Comparison of ENCODE assay signal across 21 cellular contexts in genomic region chr7:101631224-101631714, GRCh38. TPM values are rescaled to one million over a fixed set of nuclear protein-coding genes. Genes with fewer than 3 reads are reported as not detected.
A peak's percentile ranks its signal among the peaks of the same experiment; 100 is the strongest.
DNase-seq lines count a peak whose midpoint lies in the region; ATAC-seq and TF ChIP-seq lines count a peak whose summit lies in the region.
"Had no signal": no experiment of that assay in that cellular context is flagged by ENCODE, and none has a peak within 500 bp of the region (broad histone marks: within the 10 kb centered on the region; RNA-seq: fewer than 3 reads in every experiment).

No MANE protein-coding gene starts in this region.

- H3K36me3 Mint-ChIP-seq in MCF 10A (ENCODE audit: insufficient read depth, unreplicated experiment): no peaks in the 10 kb centered on the region
- H3K36me3 Mint-ChIP-seq: activated naive CD4-positive, alpha-beta T cell treated with anti-CD3 and anti-CD28 coated beads, Interleukin-2, amount 10 ng/mL, durations not matched to agents 7 days and 5 days had no signal

- H3K9me3 Mint-ChIP-seq in MCF 10A (ENCODE audit: unreplicated experiment): no peaks in the 10 kb centered on the region
- H3K9me3 Mint-ChIP-seq: central memory CD8-positive, alpha-beta T cell had no signal

- DNase-seq in MCF 10A (ENCODE audit: unreplicated experiment): peak; percentile 73
- DNase-seq in breast epithelium (ENCODE audit: low spot score in 2 of 2): no peak
- DNase-seq in islet precursor cell: peak; percentile 86
- DNase-seq in thyroid gland: peak; percentile 6 to 8
- DNase-seq in GM19240 (ENCODE audit: insufficient read length, low spot score): no peak
- no peak for DNase-seq in stimulated activated CD4-positive, alpha-beta T cell treated with anti-CD3 and anti-CD28 coated beads, Interleukin-4, amount 100 ng/mL, for 24 hours
- DNase-seq in kidney glomerular epithelial cell (lab: John Stamatoyannopoulos, UW): no peak
- DNase-seq: activated CD8-positive, alpha-beta memory T cell treated with anti-CD3 and anti-CD28 coated beads, Interleukin-2, amount 50 U/mL, for 48 hours; activated naive CD4-positive, alpha-beta T cell treated with anti-CD3 and anti-CD28 coated beads, Interleukin-2, amount 10 ng/mL, durations not matched to agents 7 days and 5 days; glutamatergic neuron; NCI-H1417 treated with DMSO at 0.1 percent for 48 hours; OCI-M1 had no signal

- intact Hi-C loops in MCF 10A (cut with micrococcal nuclease): no loop called here
- intact Hi-C loops in breast epithelium (cut with DNase I; ENCODE audit: low total_unique reads): no loop called here
- intact Hi-C loops in thyroid gland (cut with DNase I): no loop called here

- H3K4me1 Mint-ChIP-seq in MCF 10A (ENCODE audit: insufficient read depth, unreplicated experiment): peaks cover 12% of the 10 kb centered on the region
- H3K4me1 Mint-ChIP-seq: activated naive CD4-positive, alpha-beta T cell treated with anti-CD3 and anti-CD28 coated beads, Interleukin-2, amount 10 ng/mL, durations not matched to agents 7 days and 5 days; CD8-positive, alpha-beta memory T cell; central memory CD8-positive, alpha-beta T cell had no signal

- CTCF ChIA-PET in MCF 10A (lab: Yijun Ruan, JAX): interaction anchor here (1.8 kb wide), 1 partner anchor 28 kb away, joined by 4 read pairs; no protein-coding TSS in a partner anchor

- H3K27me3 Mint-ChIP-seq in MCF 10A (ENCODE audit: insufficient read depth, unreplicated experiment): no peaks in the 10 kb centered on the region

- ATAC-seq in SK-N-SH treated with all-trans-retinoic acid at 6 μM for 48 hours: peak; percentile 37
- ATAC-seq: HCT116 had no signal

- no peaks in the 10 kb centered on the region for H3K4me1 ChIP-seq in breast epithelium
- peaks cover 0 to 4% of the 10 kb centered on the region in 2 donors for H3K4me1 ChIP-seq in thyroid gland

- H3K4me3 Mint-ChIP-seq in MCF 10A (ENCODE audit: unreplicated experiment): no peak overlapping the region
- H3K4me3 Mint-ChIP-seq: activated naive CD4-positive, alpha-beta T cell treated with anti-CD3 and anti-CD28 coated beads, Interleukin-2, amount 10 ng/mL, durations not matched to agents 7 days and 5 days; CD8-positive, alpha-beta memory T cell; central memory CD8-positive, alpha-beta T cell; T-helper 1 cell treated with Interleukin-12 subunit alpha and Interleukin-12 subunit beta and Interleukin-4 antibody, amounts not matched to agents 30 μg/mL and 1 μg/mL, for 36 hours had no signal

- no peak overlapping the region for H3K27ac ChIP-seq in breast epithelium
- no peak overlapping the region for H3K27ac ChIP-seq in thyroid gland
- H3K27ac ChIP-seq: KMS-11, suprapubic skin had no signal

- TF ChIP-seq CTCF in MCF 10A (IDR thresholded peaks at IDR 0.05; ENCODE audit: unreplicated experiment) (no peak), breast epithelium (IDR thresholded peaks at IDR 0.05) (no peak), thyroid gland (IDR thresholded peaks at IDR 0.05) (no peak)

- H3K4me3 ChIP-seq in breast epithelium: no peak overlapping the region
- no peak overlapping the region for H3K4me3 ChIP-seq in thyroid gland (replicated peaks in 1 of 3)
- H3K4me3 ChIP-seq: suprapubic skin had no signal

- TF ChIP-seq POLR2A in breast epithelium (IDR thresholded peaks at IDR 0.05) (no peak), thyroid gland (IDR thresholded peaks at IDR 0.05) (no peak)

- peaks cover 2 to 23% of the 10 kb centered on the region in 2 donors for H3K27me3 ChIP-seq in breast epithelium
- H3K27me3 ChIP-seq in thyroid gland: no peaks in the 10 kb centered on the region

- H3K9me3 ChIP-seq in breast epithelium (peaks cover 0 to 9% of the 10 kb centered on the region in 2 donors), thyroid gland (no peaks in the 10 kb centered on the region)
- H3K9me3 ChIP-seq: suprapubic skin had no signal

- H3K36me3 ChIP-seq in breast epithelium (no peaks in the 10 kb centered on the region), thyroid gland (no peaks in the 10 kb centered on the region)
- H3K36me3 ChIP-seq: suprapubic skin had no signal

- peak overlapping the region; percentile 61 for H3K27ac Mint-ChIP-seq in MCF 10A (ENCODE audit: low read depth, unreplicated experiment)
- H3K27ac Mint-ChIP-seq: activated naive CD4-positive, alpha-beta T cell treated with anti-CD3 and anti-CD28 coated beads, Interleukin-2, amount 10 ng/mL, durations not matched to agents 7 days and 5 days; T-helper 1 cell treated with Interleukin-12 subunit alpha and Interleukin-12 subunit beta and Interleukin-4 antibody, amounts not matched to agents 30 μg/mL and 1 μg/mL, for 36 hours had no signal

- POLR2A ChIA-PET in MCF 10A (lab: Yijun Ruan, JAX): interaction anchor here (0.7 to 1.2 kb wide), 4 partner anchors 16 to 251 kb away, joined by 3 to 4 read pairs (median 4); no protein-coding TSS in a partner anchor

- 5 to 20% methylated on average over 1 to 3 of the region's 4 CpGs for WGBS in thyroid gland, 2 donors

- no TSS peak for BruUV-seq in MCF 10A (replicated peaks; lab: Mats Ljungman, UMichigan)

TF ChIP-seq in SK-N-SH treated with all-trans-retinoic acid at 6 μM for 48 hours, 23 proteins besides CTCF, POLR2A, EP300 and RAD21:
- TF ChIP-seq PATZ1 (CRISPR knock-in tag; IDR thresholded peaks at IDR 0.05; ENCODE audit: borderline replicate concordance): no peak
- no peak for TF ChIP-seq OSR1 (CRISPR knock-in tag; IDR thresholded peaks at IDR 0.05)
- TF ChIP-seq GLIS3 (CRISPR knock-in tag; IDR thresholded peaks at IDR 0.05): no peak
TF ChIP-seq in SK-N-SH treated with all-trans-retinoic acid at 6 μM for 48 hours: peak in this region for 0.

RNA-seq across cellular contexts. Expression of gene MYL10, which starts 2.2 kb away (rescaled TPM):
- not detected in 2 replicates for total RNA-seq in MCF 10A (2022)
- total RNA-seq in breast epithelium: not detected
- not detected for total RNA-seq in thyroid gland
- total RNA-seq: CD8-positive, alpha-beta memory T cell; NCI-H460; posterior vena cava; suprapubic skin had no signal

Comparison
In these comparisons a context has a peak if more than half of its experiments do, and no peak if none do; other contexts are left out.
1. DNase-seq: peak in MCF 10A (single experiment), islet precursor cell (single experiment) and thyroid gland (2 of 2); none in breast epithelium (0 of 2), GM19240 (single experiment), stimulated activated CD4-positive, alpha-beta T cell treated with anti-CD3 and anti-CD28 coated beads, Interleukin-4, amount 100 ng/mL, for 24 hours (single experiment) and kidney glomerular epithelial cell (single experiment).